ENCODE assay signal across 16 cellular contexts in genomic region chr2:40348038-40348437, GRCh38.
"Had no signal": no experiment of that assay in that cellular context is flagged by ENCODE, and none has a peak within 500 bp of the region (broad histone marks: within the 10 kb centered on the region; RNA-seq: fewer than 3 reads in every experiment).

No MANE protein-coding gene starts in this region.

- H3K36me3 ChIP-seq: ascending aorta, neural progenitor cell, pancreas, tibial nerve had no signal

- H3K4me3 ChIP-seq: ascending aorta, neural progenitor cell, pancreas, tibial nerve had no signal

- H3K4me3 Mint-ChIP-seq: activated CD8-positive, alpha-beta T cell treated with anti-CD3 and anti-CD28 coated beads, Interleukin-2, amount 10 ng/mL, durations not matched to agents 7 days and 5 days; activated naive CD8-positive, alpha-beta T cell treated with anti-CD3 and anti-CD28 coated beads, Interleukin-2, amount 10 ng/mL, durations not matched to agents 7 days and 5 days; memory B cell; neural progenitor cell; stimulated activated effector memory CD8-positive, alpha-beta T cell treated with anti-CD3 and anti-CD28 coated beads, Interleukin-12 subunit alpha, Interleukin-12 subunit beta, amount 100 ng/mL, for 72 hours; T-helper 1 cell treated with Interleukin-12 subunit alpha and Interleukin-12 subunit beta and Interleukin-4 antibody, amounts not matched to agents 30 μg/mL and 1 μg/mL, for 36 hours; WTC11 had no signal

- H3K27ac ChIP-seq: neural progenitor cell, pancreas, tibial nerve had no signal

- H3K9me3 Mint-ChIP-seq: activated naive CD8-positive, alpha-beta T cell treated with anti-CD3 and anti-CD28 coated beads, Interleukin-2, amount 10 ng/mL, durations not matched to agents 7 days and 5 days; memory B cell; neural progenitor cell; T-helper 1 cell treated with Interleukin-12 subunit alpha and Interleukin-12 subunit beta and Interleukin-4 antibody, amounts not matched to agents 30 μg/mL and 1 μg/mL, for 36 hours; WTC11 had no signal

- H3K9me3 ChIP-seq: ascending aorta, pancreas, tibial nerve had no signal

- H3K4me1 ChIP-seq: neural progenitor cell, pancreas had no signal

- H3K27ac Mint-ChIP-seq: activated CD8-positive, alpha-beta T cell treated with anti-CD3 and anti-CD28 coated beads, Interleukin-2, amount 10 ng/mL, durations not matched to agents 7 days and 5 days; activated naive CD8-positive, alpha-beta T cell treated with anti-CD3 and anti-CD28 coated beads, Interleukin-2, amount 10 ng/mL, durations not matched to agents 7 days and 5 days; memory B cell; neural progenitor cell; stimulated activated effector memory CD8-positive, alpha-beta T cell treated with anti-CD3 and anti-CD28 coated beads, Interleukin-12 subunit alpha, Interleukin-12 subunit beta, amount 100 ng/mL, for 72 hours; T-helper 1 cell treated with Interleukin-12 subunit alpha and Interleukin-12 subunit beta and Interleukin-4 antibody, amounts not matched to agents 30 μg/mL and 1 μg/mL, for 36 hours; WTC11 had no signal

- DNase-seq: activated CD4-positive, alpha-beta T cell treated with anti-CD3 and anti-CD28 coated beads for 48 hours; activated CD8-positive, alpha-beta memory T cell treated with anti-CD3 and anti-CD28 coated beads, Interleukin-2, amount 50 U/mL, for 48 hours; activated CD8-positive, alpha-beta T cell treated with anti-CD3 and anti-CD28 coated beads, Interleukin-2, amount 10 ng/mL, durations not matched to agents 7 days and 5 days; activated naive CD8-positive, alpha-beta T cell treated with anti-CD3 and anti-CD28 coated beads, Interleukin-2, amount 10 ng/mL, durations not matched to agents 7 days and 5 days; central memory CD4-positive, alpha-beta T cell; dermis blood vessel endothelial cell; erythroblast; left cardiac atrium; pancreas had no signal

- ATAC-seq: activated CD8-positive, alpha-beta T cell treated with anti-CD3 and anti-CD28 coated beads, Interleukin-2, amount 10 ng/mL, durations not matched to agents 7 days and 5 days; stimulated activated effector memory CD8-positive, alpha-beta T cell treated with anti-CD3 and anti-CD28 coated beads, Interleukin-12 subunit alpha, Interleukin-12 subunit beta, amount 100 ng/mL, for 72 hours; WTC11 had no signal

- H3K27me3 Mint-ChIP-seq: activated naive CD8-positive, alpha-beta T cell treated with anti-CD3 and anti-CD28 coated beads, Interleukin-2, amount 10 ng/mL, durations not matched to agents 7 days and 5 days; memory B cell had no signal

- H3K27me3 ChIP-seq: ascending aorta, neural progenitor cell, pancreas, tibial nerve had no signal

- H3K36me3 Mint-ChIP-seq: activated naive CD8-positive, alpha-beta T cell treated with anti-CD3 and anti-CD28 coated beads, Interleukin-2, amount 10 ng/mL, durations not matched to agents 7 days and 5 days; memory B cell; neural progenitor cell; stimulated activated effector memory CD8-positive, alpha-beta T cell treated with anti-CD3 and anti-CD28 coated beads, Interleukin-12 subunit alpha, Interleukin-12 subunit beta, amount 100 ng/mL, for 72 hours; WTC11 had no signal

- H2AFZ ChIP-seq: neural progenitor cell had no signal

- H3K4me1 Mint-ChIP-seq: activated naive CD8-positive, alpha-beta T cell treated with anti-CD3 and anti-CD28 coated beads, Interleukin-2, amount 10 ng/mL, durations not matched to agents 7 days and 5 days; memory B cell; stimulated activated effector memory CD8-positive, alpha-beta T cell treated with anti-CD3 and anti-CD28 coated beads, Interleukin-12 subunit alpha, Interleukin-12 subunit beta, amount 100 ng/mL, for 72 hours; WTC11 had no signal

- H3K4me2 ChIP-seq: neural progenitor cell had no signal

- H3K9ac ChIP-seq: neural progenitor cell had no signal
